23 cellular contexts compared by ENCODE assay signal in the genomic region with DNA sequence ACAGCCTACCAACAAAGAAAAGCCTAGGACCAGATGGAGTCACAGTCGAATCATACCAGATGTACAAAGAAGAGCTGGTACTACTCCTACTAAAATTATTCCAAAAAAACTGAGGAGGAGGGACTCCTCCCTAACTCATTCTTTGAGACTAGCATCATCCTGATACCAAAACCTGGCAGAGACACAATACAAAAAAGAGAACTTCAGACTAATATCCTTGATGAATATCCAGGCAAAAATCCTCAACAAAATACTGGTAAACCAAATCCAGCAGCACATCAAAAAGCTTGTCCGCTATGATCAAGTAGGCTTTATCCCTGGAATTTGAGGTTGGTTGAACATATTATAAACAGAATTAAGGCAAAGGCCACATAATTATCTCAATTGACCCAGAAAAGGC.
"Had no signal": no experiment of that assay in that cellular context is flagged by ENCODE, and none has a peak within 500 bp of the region (broad histone marks: within the 10 kb centered on the region; RNA-seq: fewer than 3 reads in every experiment).

No MANE protein-coding gene starts in this region.

- DNase-seq: islet precursor cell; left ventricle myocardium inferior; midbrain; mucosa of descending colon; naive thymus-derived CD4-positive, alpha-beta T cell; ovary; right lobe of liver; stimulated activated CD4-positive, alpha-beta T cell treated with anti-CD3 and anti-CD28 coated beads, Interleukin-1b, Interleukin-23, amount 100 ng/mL, for 48 hours; stimulated activated CD4-positive, alpha-beta T cell treated with anti-CD3 and anti-CD28 coated beads, Interleukin-2, amount 100 ng/mL, for 48 hours; stimulated activated CD4-positive, alpha-beta T cell treated with anti-CD3 and anti-CD28 coated beads, Interleukin-4, amount 100 ng/mL, for 4 hours; stimulated activated CD8-positive, alpha-beta memory T cell treated with anti-CD3 and anti-CD28 coated beads, Interleukin-4, amount 100 ng/mL, for 48 hours; stimulated activated naive CD8-positive, alpha-beta T cell treated with anti-CD3 and anti-CD28 coated beads, Interleukin-15, Interleukin-2, amounts not matched to agents 100 U/mL and 50 U/mL, for 24 hours; stomach; tibial artery; trophoblast cell; upper lobe of right lung had no signal

- H3K4me3 ChIP-seq: left ventricle myocardium inferior, lung, mucosa of descending colon, ovary, right atrium auricular region, right lobe of liver, smooth muscle cell, stomach, suprapubic skin, thoracic aorta, tibial artery, upper lobe of right lung had no signal

- H3K27me3 ChIP-seq: ovary, right atrium auricular region, right lobe of liver, stomach, suprapubic skin, tibial artery, upper lobe of right lung had no signal

- ATAC-seq: mucosa of descending colon; naive thymus-derived CD4-positive, alpha-beta T cell; natural killer cell treated with Interleukin-12 subunit alpha and Interleukin-12 subunit beta and Interleukin-15 and Interleukin-18, amount 100 ng/mL, for 72 hours; right lobe of liver; stimulated activated memory B cell treated with anti-CD40 and anti-IgM and Interleukin-4, amounts not matched to agents 10 μg/mL and 1 μg/mL and 100 μg/mL, for 72 hours; stimulated activated naive CD8-positive, alpha-beta T cell treated with anti-CD3 and anti-CD28 coated beads, Interleukin-15, Interleukin-2, amounts not matched to agents 100 U/mL and 50 U/mL, for 24 hours; upper lobe of right lung had no signal

- H3K27ac ChIP-seq: left ventricle myocardium inferior, ovary, right atrium auricular region, right lobe of liver, stomach, suprapubic skin, thoracic aorta, tibial artery, upper lobe of right lung had no signal

- H3K9me3 ChIP-seq: ovary, right lobe of liver had no signal

- H3K36me3 ChIP-seq: left ventricle myocardium inferior, ovary, right atrium auricular region, right lobe of liver, stomach, suprapubic skin, thoracic aorta, tibial artery, upper lobe of right lung had no signal
